Comparison of ENCODE assay signal across 32 cellular contexts in the genomic region with DNA sequence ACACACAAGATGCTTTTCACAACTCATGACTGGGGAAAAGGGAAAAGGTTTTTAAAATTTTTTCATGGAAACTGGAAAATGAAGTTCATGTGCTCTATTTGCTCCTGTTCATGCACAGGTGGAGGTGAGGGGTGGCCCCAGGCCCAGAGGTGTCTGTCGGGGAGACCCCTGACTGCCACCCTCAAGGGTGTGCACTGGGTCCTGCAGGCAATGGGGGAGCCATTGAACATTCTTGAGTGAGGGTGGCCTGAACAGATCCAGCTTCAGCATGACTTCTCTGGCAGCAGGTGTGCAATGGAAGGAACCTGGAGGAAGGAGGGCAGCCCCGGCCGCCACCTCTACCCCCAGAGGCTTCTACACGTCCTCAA.
"Had no signal": no experiment of that assay in that cellular context is flagged by ENCODE, and none has a peak within 500 bp of the region (broad histone marks: within the 10 kb centered on the region; RNA-seq: fewer than 3 reads in every experiment).

No MANE protein-coding gene starts in this region.

- H3K27ac ChIP-seq: cardiac muscle cell, coronary artery, dorsolateral prefrontal cortex, gastroesophageal sphincter, left ventricle myocardium inferior, psoas muscle, sigmoid colon, stomach, tibial artery had no signal

- H3K36me3 Mint-ChIP-seq: activated CD8-positive, alpha-beta memory T cell treated with anti-CD3 and anti-CD28 coated beads, Interleukin-2, amount 10 ng/mL, durations not matched to agents 7 days and 5 days; activated naive CD4-positive, alpha-beta T cell treated with anti-CD3 and anti-CD28 coated beads, Interleukin-2, amount 50 U/mL, for 72 hours; mesothelial cell of epicardium; stimulated activated naive B cell treated with anti-CD40 and anti-IgM and Interleukin-4, amounts not matched to agents 10 μg/mL and 1 μg/mL and 100 μg/mL, for 72 hours had no signal

- H3K27me3 Mint-ChIP-seq: activated CD8-positive, alpha-beta memory T cell treated with anti-CD3 and anti-CD28 coated beads, Interleukin-2, amount 10 ng/mL, durations not matched to agents 7 days and 5 days had no signal

- H3K4me3 Mint-ChIP-seq: activated CD8-positive, alpha-beta memory T cell treated with anti-CD3 and anti-CD28 coated beads, Interleukin-2, amount 10 ng/mL, durations not matched to agents 7 days and 5 days; activated CD8-positive, alpha-beta T cell treated with anti-CD3 and anti-CD28 coated beads, Interleukin-2, amount 10 ng/mL, durations not matched to agents 7 days and 5 days; activated T-cell treated with anti-CD3 and anti-CD28 coated beads, Interleukin-2, amount 50 U/mL, for 72 hours; mesothelial cell of epicardium; nephron progenitor cell; stimulated activated naive B cell treated with anti-CD40 and anti-IgM and Interleukin-4, amounts not matched to agents 10 μg/mL and 1 μg/mL and 100 μg/mL, for 72 hours had no signal

- FAIRE-seq: pancreas, small intestine had no signal

- H3K9me3 ChIP-seq: body of pancreas, gastroesophageal sphincter, left ventricle myocardium inferior, pancreas, psoas muscle, sigmoid colon, stomach, tibial artery had no signal

- ATAC-seq: activated CD8-positive, alpha-beta memory T cell treated with anti-CD3 and anti-CD28 coated beads, Interleukin-2, amount 10 ng/mL, durations not matched to agents 7 days and 5 days; activated CD8-positive, alpha-beta T cell treated with anti-CD3 and anti-CD28 coated beads, Interleukin-2, amount 10 ng/mL, durations not matched to agents 7 days and 5 days; body of pancreas; gastroesophageal sphincter; stimulated activated naive B cell treated with anti-CD40 and anti-IgM and Interleukin-4, amounts not matched to agents 10 μg/mL and 1 μg/mL and 100 μg/mL, for 72 hours had no signal

- H3K4me1 Mint-ChIP-seq: mesothelial cell of epicardium; naive B cell; stimulated activated naive B cell treated with anti-CD40 and anti-IgM and Interleukin-4, amounts not matched to agents 10 μg/mL and 1 μg/mL and 100 μg/mL, for 72 hours had no signal

- H3K4me3 ChIP-seq: body of pancreas, cardiac muscle cell, coronary artery, dorsolateral prefrontal cortex, gastroesophageal sphincter, left ventricle myocardium inferior, pancreas, psoas muscle, sigmoid colon, stomach, tibial artery had no signal

- H3K27ac Mint-ChIP-seq: activated CD8-positive, alpha-beta memory T cell treated with anti-CD3 and anti-CD28 coated beads, Interleukin-2, amount 10 ng/mL, durations not matched to agents 7 days and 5 days; activated CD8-positive, alpha-beta T cell treated with anti-CD3 and anti-CD28 coated beads, Interleukin-2, amount 10 ng/mL, durations not matched to agents 7 days and 5 days; activated naive CD4-positive, alpha-beta T cell treated with anti-CD3 and anti-CD28 coated beads, Interleukin-2, amount 50 U/mL, for 72 hours; activated T-cell treated with anti-CD3 and anti-CD28 coated beads, Interleukin-2, amount 50 U/mL, for 72 hours; mesothelial cell of epicardium; naive B cell; nephron progenitor cell; stimulated activated naive B cell treated with anti-CD40 and anti-IgM and Interleukin-4, amounts not matched to agents 10 μg/mL and 1 μg/mL and 100 μg/mL, for 72 hours had no signal

- H3K9me3 Mint-ChIP-seq: activated naive CD4-positive, alpha-beta T cell treated with anti-CD3 and anti-CD28 coated beads, Interleukin-2, amount 50 U/mL, for 72 hours; activated T-cell treated with anti-CD3 and anti-CD28 coated beads, Interleukin-2, amount 50 U/mL, for 72 hours; mesothelial cell of epicardium; naive B cell; nephron progenitor cell had no signal

- H3K27me3 ChIP-seq: body of pancreas, cardiac muscle cell, dorsolateral prefrontal cortex, pancreas, sigmoid colon had no signal

- H3K36me3 ChIP-seq: cardiac muscle cell, gastroesophageal sphincter, left ventricle myocardium inferior, pancreas, sigmoid colon, stomach, tibial artery had no signal

- H3K4me1 ChIP-seq: gastroesophageal sphincter, psoas muscle, sigmoid colon, stomach, tibial artery had no signal

- DNase-seq: activated CD4-positive, alpha-beta T cell treated with anti-CD3 and anti-CD28 coated beads for 1 hour; activated CD4-positive, alpha-beta T cell treated with anti-CD3 and anti-CD28 coated beads, Interleukin-2, amount 50 U/mL, for 1 hour; activated CD8-positive, alpha-beta memory T cell treated with anti-CD3 and anti-CD28 coated beads, Interleukin-2, amount 10 ng/mL, durations not matched to agents 7 days and 5 days; activated CD8-positive, alpha-beta T cell treated with anti-CD3 and anti-CD28 coated beads, Interleukin-2, amount 10 ng/mL, durations not matched to agents 7 days and 5 days; activated naive CD4-positive, alpha-beta T cell; body of pancreas; cerebellar nuclear complex; dorsolateral prefrontal cortex; effector memory CD4-positive, alpha-beta T cell; erythroblast; hippocampal formation; left ventricle myocardium inferior; naive B cell; nephron progenitor cell; nucleus accumbens; pancreas; psoas muscle; sigmoid colon; small intestine; stimulated activated CD4-positive, alpha-beta T cell treated with anti-CD3 and anti-CD28 coated beads, Interleukin-1b, Interleukin-23, amount 100 ng/mL, for 48 hours; stimulated activated CD4-positive, alpha-beta T cell treated with anti-CD3 and anti-CD28 coated beads, Interleukin-4, amount 100 ng/mL, for 4 hours; stimulated activated CD8-positive, alpha-beta memory T cell treated with anti-CD3 and anti-CD28 coated beads, Interleukin-4, amount 100 ng/mL, for 48 hours; stimulated activated naive B cell treated with anti-CD40 and anti-IgM and Interleukin-4, amounts not matched to agents 10 μg/mL and 1 μg/mL and 100 μg/mL, for 72 hours; stomach; T-helper 2 cell; tibial artery had no signal
